ENCODE assay signal across 1 cellular context in the genomic region with DNA sequence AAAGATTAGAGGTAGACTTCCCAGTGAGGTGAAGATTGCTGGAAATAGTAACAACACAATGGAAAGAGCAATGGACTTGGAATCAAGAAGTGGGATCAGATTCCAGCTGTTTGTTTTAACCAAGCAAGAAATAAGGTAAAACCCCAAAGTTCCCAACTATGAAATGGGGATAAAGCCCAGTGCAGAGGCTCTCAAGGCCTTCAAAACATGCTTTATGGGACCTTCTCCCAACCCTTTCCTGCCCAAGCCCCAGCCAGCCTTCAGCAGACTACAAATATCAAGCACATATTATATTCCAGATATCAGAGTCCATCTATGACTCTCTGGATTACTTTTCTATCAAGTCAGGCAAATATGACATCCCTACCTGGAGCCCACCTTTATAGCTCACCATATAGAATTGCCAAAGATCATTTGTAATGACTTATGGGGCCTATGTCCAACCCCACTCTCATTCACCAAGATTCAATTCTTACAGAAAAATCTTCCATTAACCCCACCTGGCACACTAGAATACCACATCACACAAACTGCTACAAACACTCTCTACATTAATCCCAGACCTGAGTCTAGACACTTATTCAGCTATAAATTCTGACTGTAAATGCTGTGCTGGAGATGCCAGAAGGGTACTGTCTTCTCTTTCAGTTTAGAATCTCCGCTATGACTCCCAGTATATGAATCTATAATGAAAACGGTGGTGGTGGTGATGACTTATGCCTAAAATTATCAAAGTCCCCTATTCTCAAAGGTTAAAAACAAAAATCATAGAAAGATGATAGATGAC.
TF ChIP-seq lines count a peak whose summit lies in the region.

No MANE protein-coding gene starts in this region.

TF ChIP-seq in WTC11, 78 proteins besides CTCF, POLR2A, EP300 and RAD21:
- TF ChIP-seq, protein P1, sequence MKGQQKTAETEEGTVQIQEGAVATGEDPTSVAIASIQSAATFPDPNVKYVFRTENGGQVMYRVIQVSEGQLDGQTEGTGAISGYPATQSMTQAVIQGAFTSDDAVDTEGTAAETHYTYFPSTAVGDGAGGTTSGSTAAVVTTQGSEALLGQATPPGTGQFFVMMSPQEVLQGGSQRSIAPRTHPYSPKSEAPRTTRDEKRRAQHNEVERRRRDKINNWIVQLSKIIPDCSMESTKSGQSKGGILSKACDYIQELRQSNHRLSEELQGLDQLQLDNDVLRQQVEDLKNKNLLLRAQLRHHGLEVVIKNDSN (CRISPR knock-in tag; IDR thresholded peaks at IDR 0.05), result no peak
- no peak for TF ChIP-seq JUN (CRISPR knock-in tag; IDR thresholded peaks at IDR 0.05)
- no peak for TF ChIP-seq PRRX2 (CRISPR knock-in tag; IDR thresholded peaks at IDR 0.05)
- no peak for TF ChIP-seq HMGA2 (CRISPR knock-in tag; IDR thresholded peaks at IDR 0.05)
- TF ChIP-seq, protein P2, sequence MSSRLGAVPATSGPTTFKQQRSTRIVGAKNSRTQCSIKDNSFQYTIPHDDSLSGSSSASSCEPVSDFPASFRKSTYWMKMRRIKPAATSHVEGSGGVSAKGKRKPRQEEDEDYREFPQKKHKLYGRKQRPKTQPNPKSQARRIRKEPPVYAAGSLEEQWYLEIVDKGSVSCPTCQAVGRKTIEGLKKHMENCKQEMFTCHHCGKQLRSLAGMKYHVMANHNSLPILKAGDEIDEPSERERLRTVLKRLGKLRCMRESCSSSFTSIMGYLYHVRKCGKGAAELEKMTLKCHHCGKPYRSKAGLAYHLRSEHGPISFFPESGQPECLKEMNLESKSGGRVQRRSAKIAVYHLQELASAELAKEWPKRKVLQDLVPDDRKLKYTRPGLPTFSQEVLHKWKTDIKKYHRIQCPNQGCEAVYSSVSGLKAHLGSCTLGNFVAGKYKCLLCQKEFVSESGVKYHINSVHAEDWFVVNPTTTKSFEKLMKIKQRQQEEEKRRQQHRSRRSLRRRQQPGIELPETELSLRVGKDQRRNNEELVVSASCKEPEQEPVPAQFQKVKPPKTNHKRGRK (CRISPR knock-in tag; IDR thresholded peaks at IDR 0.05; ENCODE audit: borderline replicate concordance), result no peak
- TF ChIP-seq, protein P3, sequence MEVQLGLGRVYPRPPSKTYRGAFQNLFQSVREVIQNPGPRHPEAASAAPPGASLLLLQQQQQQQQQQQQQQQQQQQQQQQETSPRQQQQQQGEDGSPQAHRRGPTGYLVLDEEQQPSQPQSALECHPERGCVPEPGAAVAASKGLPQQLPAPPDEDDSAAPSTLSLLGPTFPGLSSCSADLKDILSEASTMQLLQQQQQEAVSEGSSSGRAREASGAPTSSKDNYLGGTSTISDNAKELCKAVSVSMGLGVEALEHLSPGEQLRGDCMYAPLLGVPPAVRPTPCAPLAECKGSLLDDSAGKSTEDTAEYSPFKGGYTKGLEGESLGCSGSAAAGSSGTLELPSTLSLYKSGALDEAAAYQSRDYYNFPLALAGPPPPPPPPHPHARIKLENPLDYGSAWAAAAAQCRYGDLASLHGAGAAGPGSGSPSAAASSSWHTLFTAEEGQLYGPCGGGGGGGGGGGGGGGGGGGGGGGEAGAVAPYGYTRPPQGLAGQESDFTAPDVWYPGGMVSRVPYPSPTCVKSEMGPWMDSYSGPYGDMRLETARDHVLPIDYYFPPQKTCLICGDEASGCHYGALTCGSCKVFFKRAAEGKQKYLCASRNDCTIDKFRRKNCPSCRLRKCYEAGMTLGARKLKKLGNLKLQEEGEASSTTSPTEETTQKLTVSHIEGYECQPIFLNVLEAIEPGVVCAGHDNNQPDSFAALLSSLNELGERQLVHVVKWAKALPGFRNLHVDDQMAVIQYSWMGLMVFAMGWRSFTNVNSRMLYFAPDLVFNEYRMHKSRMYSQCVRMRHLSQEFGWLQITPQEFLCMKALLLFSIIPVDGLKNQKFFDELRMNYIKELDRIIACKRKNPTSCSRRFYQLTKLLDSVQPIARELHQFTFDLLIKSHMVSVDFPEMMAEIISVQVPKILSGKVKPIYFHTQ (CRISPR knock-in tag; IDR thresholded peaks at IDR 0.05), result no peak
- no peak for TF ChIP-seq ZNF671 (CRISPR knock-in tag; IDR thresholded peaks at IDR 0.05)
- no peak for TF ChIP-seq GABPB1 (CRISPR knock-in tag; IDR thresholded peaks at IDR 0.05)
